ENCODE assay signal across 2 cellular contexts in the genomic region with DNA sequence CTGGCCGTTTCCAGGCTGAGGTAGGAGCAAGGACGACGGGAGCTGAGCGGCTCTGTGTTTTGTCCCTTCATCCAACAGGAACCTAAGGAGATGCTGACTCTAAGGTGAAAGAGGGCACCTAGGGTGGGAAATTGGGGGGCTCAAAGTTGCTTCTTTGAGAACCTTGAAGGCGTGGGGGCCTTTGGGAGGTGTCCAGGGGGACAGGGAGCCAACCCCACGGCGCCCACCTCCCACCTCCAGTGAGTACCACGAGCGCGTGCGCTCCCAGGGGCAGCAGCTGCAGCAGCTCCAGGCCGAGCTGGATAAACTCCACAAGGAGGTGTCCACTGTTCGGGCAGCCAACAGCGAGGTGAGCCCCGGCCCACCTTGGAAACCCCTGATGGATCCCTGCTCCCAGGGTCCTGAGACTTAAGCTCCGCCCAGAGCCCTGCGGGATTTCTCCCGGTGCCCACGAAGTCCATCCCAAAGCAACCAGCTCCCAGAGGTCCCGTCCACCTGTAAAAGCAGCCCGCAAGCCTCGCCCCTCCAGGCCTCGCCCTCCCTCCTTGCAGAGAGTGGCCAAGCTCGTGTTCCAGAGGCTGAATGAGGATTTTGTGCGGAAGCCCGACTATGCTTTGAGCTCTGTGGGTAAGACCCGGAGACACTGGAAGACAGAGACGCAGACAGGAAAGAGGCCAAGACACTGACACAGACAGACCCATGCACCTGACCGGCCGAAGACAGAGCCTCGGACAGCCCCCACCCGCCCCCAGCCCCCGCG.
TF ChIP-seq lines count a peak whose summit lies in the region.

No MANE protein-coding gene starts in this region.

TF ChIP-seq in K562, 482 proteins besides CTCF, POLR2A, EP300 and RAD21:
- TF ChIP-seq XRCC4 (IDR thresholded peaks at IDR 0.05; ENCODE audit: extremely low read depth, insufficient read depth, insufficient read length) (no peak), MECOM (CRISPR knock-in tag; IDR thresholded peaks at IDR 0.05) (no peak), MXI1 (IDR thresholded peaks at IDR 0.05; ENCODE audit: low read depth, low read length) (no peak), ZNF24 (IDR thresholded peaks at IDR 0.05) (no peak), SNRNP70 (optimal IDR thresholded peaks at IDR 0.05; ENCODE audit: low read depth, low read length) (no peak), MYNN (IDR thresholded peaks at IDR 0.05) (no peak), MYNN (CRISPR knock-in tag; IDR thresholded peaks at IDR 0.05) (no peak), ZNF41 (CRISPR knock-in tag; conservative IDR thresholded peaks at IDR 0.05) (no peak), ESRRA (IDR thresholded peaks at IDR 0.05; ENCODE audit: borderline replicate concordance, low read depth) (no peak), HNRNPK (IDR thresholded peaks at IDR 0.05; ENCODE audit: low read depth, low read length, poor library complexity, severe bottlenecking) (no peak), SAFB2 (IDR thresholded peaks at IDR 0.05; ENCODE audit: borderline replicate concordance, low read depth, low read length, severe bottlenecking) (no peak), MTA2 (IDR thresholded peaks at IDR 0.05; ENCODE audit: low read depth) (no peak), RAD51 (IDR thresholded peaks at IDR 0.05; ENCODE audit: borderline replicate concordance, low read depth) (no peak), FOSL1 (tag; conservative IDR thresholded peaks at IDR 0.05) (no peak), RNF2 (IDR thresholded peaks at IDR 0.05) (no peak), RFX1 (IDR thresholded peaks at IDR 0.05) (no peak), NBN (IDR thresholded peaks at IDR 0.05; ENCODE audit: low read depth) (no peak), ZNF444 (CRISPR knock-in tag; IDR thresholded peaks at IDR 0.05) (no peak)
- TF ChIP-seq, protein P1, sequence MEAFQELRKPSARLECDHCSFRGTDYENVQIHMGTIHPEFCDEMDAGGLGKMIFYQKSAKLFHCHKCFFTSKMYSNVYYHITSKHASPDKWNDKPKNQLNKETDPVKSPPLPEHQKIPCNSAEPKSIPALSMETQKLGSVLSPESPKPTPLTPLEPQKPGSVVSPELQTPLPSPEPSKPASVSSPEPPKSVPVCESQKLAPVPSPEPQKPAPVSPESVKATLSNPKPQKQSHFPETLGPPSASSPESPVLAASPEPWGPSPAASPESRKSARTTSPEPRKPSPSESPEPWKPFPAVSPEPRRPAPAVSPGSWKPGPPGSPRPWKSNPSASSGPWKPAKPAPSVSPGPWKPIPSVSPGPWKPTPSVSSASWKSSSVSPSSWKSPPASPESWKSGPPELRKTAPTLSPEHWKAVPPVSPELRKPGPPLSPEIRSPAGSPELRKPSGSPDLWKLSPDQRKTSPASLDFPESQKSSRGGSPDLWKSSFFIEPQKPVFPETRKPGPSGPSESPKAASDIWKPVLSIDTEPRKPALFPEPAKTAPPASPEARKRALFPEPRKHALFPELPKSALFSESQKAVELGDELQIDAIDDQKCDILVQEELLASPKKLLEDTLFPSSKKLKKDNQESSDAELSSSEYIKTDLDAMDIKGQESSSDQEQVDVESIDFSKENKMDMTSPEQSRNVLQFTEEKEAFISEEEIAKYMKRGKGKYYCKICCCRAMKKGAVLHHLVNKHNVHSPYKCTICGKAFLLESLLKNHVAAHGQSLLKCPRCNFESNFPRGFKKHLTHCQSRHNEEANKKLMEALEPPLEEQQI (IDR thresholded peaks at IDR 0.05): no peak
- TF ChIP-seq, protein P2, sequence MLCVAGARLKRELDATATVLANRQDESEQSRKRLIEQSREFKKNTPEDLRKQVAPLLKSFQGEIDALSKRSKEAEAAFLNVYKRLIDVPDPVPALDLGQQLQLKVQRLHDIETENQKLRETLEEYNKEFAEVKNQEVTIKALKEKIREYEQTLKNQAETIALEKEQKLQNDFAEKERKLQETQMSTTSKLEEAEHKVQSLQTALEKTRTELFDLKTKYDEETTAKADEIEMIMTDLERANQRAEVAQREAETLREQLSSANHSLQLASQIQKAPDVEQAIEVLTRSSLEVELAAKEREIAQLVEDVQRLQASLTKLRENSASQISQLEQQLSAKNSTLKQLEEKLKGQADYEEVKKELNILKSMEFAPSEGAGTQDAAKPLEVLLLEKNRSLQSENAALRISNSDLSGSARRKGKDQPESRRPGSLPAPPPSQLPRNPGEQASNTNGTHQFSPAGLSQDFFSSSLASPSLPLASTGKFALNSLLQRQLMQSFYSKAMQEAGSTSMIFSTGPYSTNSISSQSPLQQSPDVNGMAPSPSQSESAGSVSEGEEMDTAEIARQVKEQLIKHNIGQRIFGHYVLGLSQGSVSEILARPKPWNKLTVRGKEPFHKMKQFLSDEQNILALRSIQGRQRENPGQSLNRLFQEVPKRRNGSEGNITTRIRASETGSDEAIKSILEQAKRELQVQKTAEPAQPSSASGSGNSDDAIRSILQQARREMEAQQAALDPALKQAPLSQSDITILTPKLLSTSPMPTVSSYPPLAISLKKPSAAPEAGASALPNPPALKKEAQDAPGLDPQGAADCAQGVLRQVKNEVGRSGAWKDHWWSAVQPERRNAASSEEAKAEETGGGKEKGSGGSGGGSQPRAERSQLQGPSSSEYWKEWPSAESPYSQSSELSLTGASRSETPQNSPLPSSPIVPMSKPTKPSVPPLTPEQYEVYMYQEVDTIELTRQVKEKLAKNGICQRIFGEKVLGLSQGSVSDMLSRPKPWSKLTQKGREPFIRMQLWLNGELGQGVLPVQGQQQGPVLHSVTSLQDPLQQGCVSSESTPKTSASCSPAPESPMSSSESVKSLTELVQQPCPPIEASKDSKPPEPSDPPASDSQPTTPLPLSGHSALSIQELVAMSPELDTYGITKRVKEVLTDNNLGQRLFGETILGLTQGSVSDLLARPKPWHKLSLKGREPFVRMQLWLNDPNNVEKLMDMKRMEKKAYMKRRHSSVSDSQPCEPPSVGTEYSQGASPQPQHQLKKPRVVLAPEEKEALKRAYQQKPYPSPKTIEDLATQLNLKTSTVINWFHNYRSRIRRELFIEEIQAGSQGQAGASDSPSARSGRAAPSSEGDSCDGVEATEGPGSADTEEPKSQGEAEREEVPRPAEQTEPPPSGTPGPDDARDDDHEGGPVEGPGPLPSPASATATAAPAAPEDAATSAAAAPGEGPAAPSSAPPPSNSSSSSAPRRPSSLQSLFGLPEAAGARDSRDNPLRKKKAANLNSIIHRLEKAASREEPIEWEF (CRISPR knock-in tag; IDR thresholded peaks at IDR 0.05): no peak
- TF ChIP-seq, protein P3, sequence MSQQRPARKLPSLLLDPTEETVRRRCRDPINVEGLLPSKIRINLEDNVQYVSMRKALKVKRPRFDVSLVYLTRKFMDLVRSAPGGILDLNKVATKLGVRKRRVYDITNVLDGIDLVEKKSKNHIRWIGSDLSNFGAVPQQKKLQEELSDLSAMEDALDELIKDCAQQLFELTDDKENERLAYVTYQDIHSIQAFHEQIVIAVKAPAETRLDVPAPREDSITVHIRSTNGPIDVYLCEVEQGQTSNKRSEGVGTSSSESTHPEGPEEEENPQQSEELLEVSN (IDR thresholded peaks at IDR 0.05; ENCODE audit: borderline replicate concordance in 1 of 2, extremely low read depth in 1 of 2, insufficient read depth in 1 of 2, insufficient read length in 1 of 2, low read depth in 1 of 2, low read length in 1 of 2, poor library complexity in 1 of 2, severe bottlenecking in 1 of 2): no peak
TF ChIP-seq in K562: peak in this region for 0.

TF ChIP-seq in HEK293T, 16 proteins besides CTCF, POLR2A, EP300 and RAD21:
- TF ChIP-seq L3MBTL2 (conservative IDR thresholded peaks at IDR 0.05) (no peak), HDGF (IDR thresholded peaks at IDR 0.05; ENCODE audit: borderline replicate concordance) (no peak)
